Comparison of ENCODE assay signal across 34 cellular contexts in the genomic region with DNA sequence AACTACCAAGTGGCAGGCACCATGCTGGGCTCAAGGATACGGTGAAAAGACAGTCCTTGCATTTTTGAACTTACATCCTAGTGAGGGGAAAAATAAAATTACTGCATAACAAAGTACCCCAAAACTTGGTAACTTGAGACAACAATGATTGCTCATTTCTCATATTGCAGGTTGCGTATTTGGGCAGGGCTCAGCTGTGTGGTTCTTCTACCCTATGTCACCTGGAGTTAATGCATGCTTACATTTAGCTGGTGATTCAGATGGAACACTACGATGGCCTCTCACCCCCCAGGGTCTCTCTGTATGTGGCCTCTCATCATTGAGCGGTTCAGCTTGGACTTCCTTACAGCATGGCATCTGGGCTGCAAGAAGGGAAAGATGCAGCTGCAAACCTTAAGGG.
"Had no signal": no experiment of that assay in that cellular context is flagged by ENCODE, and none has a peak within 500 bp of the region (broad histone marks: within the 10 kb centered on the region; RNA-seq: fewer than 3 reads in every experiment).

No MANE protein-coding gene starts in this region.

- H3K27me3 Mint-ChIP-seq: activated CD4-positive, alpha-beta T cell treated with anti-CD3 and anti-CD28 coated beads, Interleukin-2, amount 10 ng/mL, durations not matched to agents 24 days and 14 days; activated CD8-positive, alpha-beta memory T cell treated with anti-CD3 and anti-CD28 coated beads, Interleukin-2, amount 10 ng/mL, durations not matched to agents 7 days and 5 days had no signal

- ATAC-seq: activated CD8-positive, alpha-beta memory T cell treated with anti-CD3 and anti-CD28 coated beads, Interleukin-2, amount 10 ng/mL, durations not matched to agents 7 days and 5 days; activated CD8-positive, alpha-beta T cell treated with anti-CD3 and anti-CD28 coated beads, Interleukin-2, amount 10 ng/mL, durations not matched to agents 7 days and 5 days; activated naive CD8-positive, alpha-beta T cell treated with anti-CD3 and anti-CD28 coated beads, Interleukin-2, amount 50 U/mL, for 24 hours had no signal

- H3K4me1 Mint-ChIP-seq: activated B cell treated with CpG ODN at 0.5 μM for 24 hours; activated CD4-positive, alpha-beta memory T cell treated with anti-CD3 and anti-CD28 coated beads, Interleukin-2, amount 10 ng/mL, durations not matched to agents 7 days and 5 days; activated CD4-positive, alpha-beta T cell treated with anti-CD3 and anti-CD28 coated beads, Interleukin-2, amount 10 ng/mL, durations not matched to agents 24 days and 14 days; activated CD8-positive, alpha-beta memory T cell treated with anti-CD3 and anti-CD28 coated beads, Interleukin-2, amount 10 ng/mL, durations not matched to agents 7 days and 5 days; activated naive CD4-positive, alpha-beta T cell treated with anti-CD3 and anti-CD28 coated beads, Interleukin-2, amount 10 ng/mL, durations not matched to agents 7 days and 5 days; activated naive CD4-positive, alpha-beta T cell treated with anti-CD3 and anti-CD28 coated beads, Interleukin-2, amount 50 U/mL, for 24 hours; activated naive CD8-positive, alpha-beta T cell treated with anti-CD3 and anti-CD28 coated beads, Interleukin-2, amount 10 ng/mL, durations not matched to agents 7 days and 5 days; activated naive CD8-positive, alpha-beta T cell treated with anti-CD3 and anti-CD28 coated beads, Interleukin-2, amount 50 U/mL, for 24 hours; brain; central memory CD8-positive, alpha-beta T cell had no signal

- H3K4me1 ChIP-seq: ascending aorta had no signal

- H3K9me3 Mint-ChIP-seq: activated B cell treated with CpG ODN at 0.5 μM for 24 hours; activated CD4-positive, alpha-beta memory T cell treated with anti-CD3 and anti-CD28 coated beads, Interleukin-2, amount 10 ng/mL, durations not matched to agents 7 days and 5 days; activated CD4-positive, alpha-beta T cell treated with anti-CD3 and anti-CD28 coated beads, Interleukin-2, amount 10 ng/mL, durations not matched to agents 24 days and 14 days; activated naive CD4-positive, alpha-beta T cell treated with anti-CD3 and anti-CD28 coated beads, Interleukin-2, amount 10 ng/mL, durations not matched to agents 7 days and 5 days; activated naive CD4-positive, alpha-beta T cell treated with anti-CD3 and anti-CD28 coated beads, Interleukin-2, amount 50 U/mL, for 24 hours; activated naive CD8-positive, alpha-beta T cell treated with anti-CD3 and anti-CD28 coated beads, Interleukin-2, amount 10 ng/mL, durations not matched to agents 7 days and 5 days; activated naive CD8-positive, alpha-beta T cell treated with anti-CD3 and anti-CD28 coated beads, Interleukin-2, amount 50 U/mL, for 24 hours; activated T-cell treated with anti-CD3 and anti-CD28 coated beads, Interleukin-2, amount 50 U/mL, for 24 hours; activated T-helper 2 cell treated with anti-CD3 and anti-CD28 coated beads, Interferon-gamma antibody, Interleukin-2, Interleukin-4, amounts not matched to agents 10 μg/mL and 5 μg/mL and 100 μg/mL, durations not matched to agents 14 hours and 24 hours and 36 hours; central memory CD8-positive, alpha-beta T cell; T-helper 1 cell treated with Interleukin-12 subunit alpha and Interleukin-12 subunit beta and Interleukin-4 antibody, amounts not matched to agents 30 μg/mL and 1 μg/mL, for 36 hours; T-helper 2 cell treated with Interferon-gamma antibody and Interleukin-4, amounts not matched to agents 5 μg/mL and 100 μg/mL, for 36 hours had no signal

- H3K27me3 ChIP-seq: ascending aorta, cardiac muscle cell had no signal

- H3K36me3 ChIP-seq: ascending aorta, cardiac muscle cell had no signal

- H3K4me3 Mint-ChIP-seq: activated B cell treated with CpG ODN at 0.5 μM for 24 hours; activated CD4-positive, alpha-beta memory T cell treated with anti-CD3 and anti-CD28 coated beads, Interleukin-2, amount 10 ng/mL, durations not matched to agents 7 days and 5 days; activated CD4-positive, alpha-beta T cell treated with anti-CD3 and anti-CD28 coated beads, Interleukin-2, amount 10 ng/mL, durations not matched to agents 24 days and 14 days; activated CD8-positive, alpha-beta memory T cell treated with anti-CD3 and anti-CD28 coated beads, Interleukin-2, amount 10 ng/mL, durations not matched to agents 7 days and 5 days; activated CD8-positive, alpha-beta T cell treated with anti-CD3 and anti-CD28 coated beads, Interleukin-2, amount 10 ng/mL, durations not matched to agents 7 days and 5 days; activated naive CD4-positive, alpha-beta T cell treated with anti-CD3 and anti-CD28 coated beads, Interleukin-2, amount 10 ng/mL, durations not matched to agents 7 days and 5 days; activated naive CD4-positive, alpha-beta T cell treated with anti-CD3 and anti-CD28 coated beads, Interleukin-2, amount 50 U/mL, for 24 hours; activated naive CD8-positive, alpha-beta T cell; activated naive CD8-positive, alpha-beta T cell treated with anti-CD3 and anti-CD28 coated beads, Interleukin-2, amount 10 ng/mL, durations not matched to agents 7 days and 5 days; activated naive CD8-positive, alpha-beta T cell treated with anti-CD3 and anti-CD28 coated beads, Interleukin-2, amount 50 U/mL, for 24 hours; activated T-cell treated with anti-CD3 and anti-CD28 coated beads, Interleukin-2, amount 50 U/mL, for 24 hours; brain; central memory CD8-positive, alpha-beta T cell; T-helper 1 cell treated with Interleukin-12 subunit alpha and Interleukin-12 subunit beta and Interleukin-4 antibody, amounts not matched to agents 30 μg/mL and 1 μg/mL, for 36 hours; T-helper 2 cell treated with Interferon-gamma antibody and Interleukin-4, amounts not matched to agents 5 μg/mL and 100 μg/mL, for 36 hours had no signal

- H3K36me3 Mint-ChIP-seq: activated CD8-positive, alpha-beta memory T cell treated with anti-CD3 and anti-CD28 coated beads, Interleukin-2, amount 10 ng/mL, durations not matched to agents 7 days and 5 days; activated naive CD4-positive, alpha-beta T cell treated with anti-CD3 and anti-CD28 coated beads, Interleukin-2, amount 10 ng/mL, durations not matched to agents 7 days and 5 days; activated naive CD4-positive, alpha-beta T cell treated with anti-CD3 and anti-CD28 coated beads, Interleukin-2, amount 50 U/mL, for 24 hours; activated naive CD8-positive, alpha-beta T cell; activated naive CD8-positive, alpha-beta T cell treated with anti-CD3 and anti-CD28 coated beads, Interleukin-2, amount 10 ng/mL, durations not matched to agents 7 days and 5 days; brain had no signal

- H3K27ac Mint-ChIP-seq: activated B cell treated with CpG ODN at 0.5 μM for 24 hours; activated CD4-positive, alpha-beta memory T cell treated with anti-CD3 and anti-CD28 coated beads, Interleukin-2, amount 10 ng/mL, durations not matched to agents 7 days and 5 days; activated CD4-positive, alpha-beta T cell treated with anti-CD3 and anti-CD28 coated beads, Interleukin-2, amount 10 ng/mL, durations not matched to agents 24 days and 14 days; activated CD8-positive, alpha-beta memory T cell treated with anti-CD3 and anti-CD28 coated beads, Interleukin-2, amount 10 ng/mL, durations not matched to agents 7 days and 5 days; activated CD8-positive, alpha-beta T cell treated with anti-CD3 and anti-CD28 coated beads, Interleukin-2, amount 10 ng/mL, durations not matched to agents 7 days and 5 days; activated naive CD4-positive, alpha-beta T cell treated with anti-CD3 and anti-CD28 coated beads, Interleukin-2, amount 10 ng/mL, durations not matched to agents 7 days and 5 days; activated naive CD4-positive, alpha-beta T cell treated with anti-CD3 and anti-CD28 coated beads, Interleukin-2, amount 50 U/mL, for 24 hours; activated naive CD8-positive, alpha-beta T cell; activated naive CD8-positive, alpha-beta T cell treated with anti-CD3 and anti-CD28 coated beads, Interleukin-2, amount 10 ng/mL, durations not matched to agents 7 days and 5 days; activated naive CD8-positive, alpha-beta T cell treated with anti-CD3 and anti-CD28 coated beads, Interleukin-2, amount 50 U/mL, for 24 hours; activated T-cell treated with anti-CD3 and anti-CD28 coated beads, Interleukin-2, amount 50 U/mL, for 24 hours; activated T-helper 2 cell treated with anti-CD3 and anti-CD28 coated beads, Interferon-gamma antibody, Interleukin-2, Interleukin-4, amounts not matched to agents 10 μg/mL and 5 μg/mL and 100 μg/mL, durations not matched to agents 14 hours and 24 hours and 36 hours; brain; T-helper 1 cell treated with Interleukin-12 subunit alpha and Interleukin-12 subunit beta and Interleukin-4 antibody, amounts not matched to agents 30 μg/mL and 1 μg/mL, for 36 hours; T-helper 2 cell treated with Interferon-gamma antibody and Interleukin-4, amounts not matched to agents 5 μg/mL and 100 μg/mL, for 36 hours had no signal

- H3K27ac ChIP-seq: ascending aorta, cardiac muscle cell, VCaP had no signal

- H3K4me3 ChIP-seq: ascending aorta, cardiac muscle cell had no signal

- DNase-seq: activated B cell treated with CpG ODN at 0.5 μM for 24 hours; activated CD4-positive, alpha-beta memory T cell treated with anti-CD3 and anti-CD28 coated beads, Interleukin-2, amount 10 ng/mL, durations not matched to agents 7 days and 5 days; activated CD4-positive, alpha-beta T cell treated with anti-CD3 and anti-CD28 coated beads for 4 hours; activated CD4-positive, alpha-beta T cell treated with anti-CD3 and anti-CD28 coated beads, Interleukin-2, amount 10 ng/mL, durations not matched to agents 24 days and 14 days; activated CD4-positive, alpha-beta T cell treated with anti-CD3 and anti-CD28 coated beads, Interleukin-2, amount 50 U/mL, for 48 hours; activated CD4-positive, CD25-positive, alpha-beta regulatory T cell treated with anti-CD3 and anti-CD28 coated beads, Interleukin-2, amount 50 U/mL, for 72 hours; activated CD8-positive, alpha-beta memory T cell treated with anti-CD3 and anti-CD28 coated beads for 24 hours; activated CD8-positive, alpha-beta memory T cell treated with anti-CD3 and anti-CD28 coated beads, Interleukin-2, amount 10 ng/mL, durations not matched to agents 7 days and 5 days; activated CD8-positive, alpha-beta memory T cell treated with anti-CD3 and anti-CD28 coated beads, Interleukin-2, amount 50 U/mL, for 48 hours; activated CD8-positive, alpha-beta T cell treated with anti-CD3 and anti-CD28 coated beads, Interleukin-2, amount 10 ng/mL, durations not matched to agents 7 days and 5 days; activated effector memory CD4-positive, alpha-beta T cell treated with Interleukin-2 at 50 U/mL for 16 hours; activated gamma-delta T cell; activated naive CD4-positive, alpha-beta T cell treated with anti-CD3 and anti-CD28 coated beads, Interleukin-2, amount 10 ng/mL, durations not matched to agents 7 days and 5 days; activated naive CD4-positive, alpha-beta T cell treated with Interleukin-2 at 50 U/mL for 16 hours; activated naive CD8-positive, alpha-beta T cell treated with anti-CD3 and anti-CD28 coated beads, Interleukin-2, amount 10 ng/mL, durations not matched to agents 7 days and 5 days; activated naive CD8-positive, alpha-beta T cell treated with anti-CD3 and anti-CD28 coated beads, Interleukin-2, amount 50 U/mL, for 24 hours; activated T-cell treated with anti-CD3 and anti-CD28 coated beads, Interleukin-2, amount 50 U/mL, for 24 hours; activated T-cell treated with anti-CD3 and anti-CD28 coated beads, Interleukin-2, amount 50 U/mL, for 48 hours; amygdala; anterior cingulate cortex; caudate nucleus; cerebellar nuclear complex; T-helper 2 cell; T-helper 9 cell had no signal
